1 cellular context compared by ENCODE assay signal in the genomic region with DNA sequence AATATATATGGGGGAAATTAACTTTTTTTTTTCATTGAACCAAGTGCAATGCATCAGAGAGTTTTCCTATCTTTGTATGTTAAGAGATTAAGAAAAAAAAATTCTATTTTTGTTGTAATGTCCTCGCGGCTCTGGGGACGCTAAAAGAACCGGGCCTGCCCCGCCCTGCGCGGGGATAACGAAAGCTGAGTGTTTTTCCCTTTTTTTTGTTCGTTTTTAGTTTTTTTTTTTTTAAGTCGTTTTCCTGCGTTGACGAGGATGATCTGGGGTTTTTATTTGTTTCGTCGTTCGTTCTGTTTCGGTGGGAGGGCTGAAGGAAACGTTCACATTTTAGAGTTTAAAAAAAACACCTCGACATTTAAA.
A peak's percentile ranks its signal among the peaks of the same experiment; 100 is the strongest.
TF ChIP-seq lines count a peak whose summit lies in the region.

No MANE protein-coding gene starts in this region.

TF ChIP-seq in GM12878, 131 proteins besides CTCF, POLR2A, EP300 and RAD21:
- TF ChIP-seq BMI1 (IDR thresholded peaks at IDR 0.05; ENCODE audit: borderline replicate concordance) (peak; percentile 96), MLLT1 (IDR thresholded peaks at IDR 0.05) (0 out of 2 replicates have a peak, but pooled peaks have one; percentile 34), TCF7 (IDR thresholded peaks at IDR 0.05; ENCODE audit: borderline replicate concordance) (no peak), EZH2 (IDR thresholded peaks at IDR 0.05; ENCODE audit: borderline replicate concordance, control insufficient read depth, low read depth, low read length) (peak; percentile 71; the same call in 1 of the 2 replicates)
